In genomic region chr6:107553121-107553520, GRCh38 we compare ENCODE assay signal across 1 cellular context.
TF ChIP-seq lines count a peak whose summit lies in the region.

No MANE protein-coding gene starts in this region.

TF ChIP-seq in HEK293, 187 proteins besides CTCF, POLR2A, EP300 and RAD21 (continued from another document):
- TF ChIP-seq ZNF623 (tag by site-specific recombination; IDR thresholded peaks at IDR 0.05) (peak; percentile 77), ZNF664 (tag by site-specific recombination; IDR thresholded peaks at IDR 0.05) (peak; percentile 63), SP3 (tag by site-specific recombination; IDR thresholded peaks at IDR 0.05) (peak; percentile 34; the same call in 1 of the 2 replicates), ZBTB8A (tag by site-specific recombination; IDR thresholded peaks at IDR 0.05) (peak; percentile 73), ZNF629 (tag by site-specific recombination; IDR thresholded peaks at IDR 0.05) (0 out of 2 replicates have a peak, but pooled peaks have one; percentile 24), ZNF654 (tag by site-specific recombination; IDR thresholded peaks at IDR 0.05; ENCODE audit: low read depth) (peak; percentile 47), ZNF394 (tag by site-specific recombination; IDR thresholded peaks at IDR 0.05; ENCODE audit: borderline replicate concordance) (peak; percentile 92), GFI1B (tag by site-specific recombination; IDR thresholded peaks at IDR 0.05) (peak; percentile 23; the same call in 1 of the 2 replicates), ZNF510 (tag by site-specific recombination; IDR thresholded peaks at IDR 0.05; ENCODE audit: insufficient replicate concordance) (peak; percentile 87), ZNF433 (tag by site-specific recombination; IDR thresholded peaks at IDR 0.05; ENCODE audit: low read depth) (peak; percentile 69), ZNF501 (tag by site-specific recombination; IDR thresholded peaks at IDR 0.05) (peak; percentile 51; the same call in 1 of the 2 replicates), ZNF555 (tag by site-specific recombination; conservative IDR thresholded peaks at IDR 0.05) (peak; percentile 81), ZNF529 (tag by site-specific recombination; IDR thresholded peaks at IDR 0.05; ENCODE audit: insufficient replicate concordance) (peak; percentile 57), ZBTB11 (tag by site-specific recombination; conservative IDR thresholded peaks at IDR 0.05; ENCODE audit: low read depth) (peak; percentile 79), ZXDB (tag by site-specific recombination; IDR thresholded peaks at IDR 0.05) (peak; percentile 73), ZNF560 (tag by site-specific recombination; IDR thresholded peaks at IDR 0.05; ENCODE audit: borderline replicate concordance) (peak; percentile 60; the same call in 1 of the 2 replicates), REST (tag by site-specific recombination; IDR thresholded peaks at IDR 0.05) (peak; percentile 68; the same call in 1 of the 2 replicates), ZFP37 (tag by site-specific recombination; IDR thresholded peaks at IDR 0.05) (0 out of 2 replicates have a peak, but pooled peaks have one; percentile 44), ZNF530 (tag by site-specific recombination; IDR thresholded peaks at IDR 0.05; ENCODE audit: low read depth) (peak; percentile 58; the same call in 1 of the 2 replicates)
